ENCODE assay signal across 9 cellular contexts in genomic region chr10:79022565-79023488, GRCh38. TPM values are rescaled to one million over a fixed set of nuclear protein-coding genes. Genes with fewer than 3 reads are reported as not detected.
DNase-seq lines count a peak whose midpoint lies in the region; ATAC-seq and TF ChIP-seq lines count a peak whose summit lies in the region.
"Had no signal": no experiment of that assay in that cellular context is flagged by ENCODE, and none has a peak within 500 bp of the region (broad histone marks: within the 10 kb centered on the region; RNA-seq: fewer than 3 reads in every experiment).

No MANE protein-coding gene starts in this region.

- no peak for TF ChIP-seq CTCF in foreskin fibroblast (IDR thresholded peaks at IDR 0.05; ENCODE audit: low read depth, low read length)

- peak; percentile 64 for DNase-seq in activated effector memory CD4-positive, alpha-beta T cell treated with anti-CD3 and anti-CD28 coated beads, Interleukin-2, amount 50 U/mL, for 16 hours
- no peak for DNase-seq in activated effector memory CD4-positive, alpha-beta T cell treated with Interleukin-2 at 50 U/mL for 16 hours
- peak; percentile 91 for DNase-seq in HuH-7 (ENCODE audit: low spot score)
- DNase-seq in memory B cell (ENCODE audit: low spot score in 2 of 2): no peak
- no peak for DNase-seq in Kasumi-1 (lab: John Stamatoyannopoulos, UW)
- DNase-seq in NCI-H1105 (lab: John Stamatoyannopoulos, UW): no peak
- no peak for DNase-seq in foreskin fibroblast

- no peak overlapping the region for H3K4me3 ChIP-seq in foreskin fibroblast (ENCODE audit: low read depth in 1 of 2, low read length in 2 of 2)
- H3K4me3 ChIP-seq: mucosa of descending colon had no signal

- ATAC-seq in activated T-helper 17 cell treated with anti-CD3 and anti-CD28 coated beads, Interleukin-2, amount 50 U/mL, for 72 hours (replicated peaks): peak; percentile 61
- ATAC-seq in memory B cell (ENCODE audit: low read depth): peak; percentile 91
- ATAC-seq: mucosa of descending colon had no signal

- peak overlapping the region; percentile 67 for H3K4me3 Mint-ChIP-seq in activated T-helper 17 cell treated with anti-CD3 and anti-CD28 coated beads, Interleukin-2, amount 50 U/mL, for 72 hours
- peak overlapping the region; percentile 86 for H3K4me3 Mint-ChIP-seq in memory B cell

- no peaks in the 10 kb centered on the region for H3K27me3 Mint-ChIP-seq in activated T-helper 17 cell treated with anti-CD3 and anti-CD28 coated beads, Interleukin-2, amount 50 U/mL, for 72 hours
- peaks cover 16% of the 10 kb centered on the region for H3K27me3 Mint-ChIP-seq in memory B cell

- H3K4me1 Mint-ChIP-seq in activated T-helper 17 cell treated with anti-CD3 and anti-CD28 coated beads, Interleukin-2, amount 50 U/mL, for 72 hours: peaks cover 21% of the 10 kb centered on the region
- H3K4me1 Mint-ChIP-seq in memory B cell: peaks cover 21% of the 10 kb centered on the region

- no peak overlapping the region for H3K27ac Mint-ChIP-seq in activated T-helper 17 cell treated with anti-CD3 and anti-CD28 coated beads, Interleukin-2, amount 50 U/mL, for 72 hours
- no peak overlapping the region for H3K27ac Mint-ChIP-seq in memory B cell

- no peaks in the 10 kb centered on the region for H3K36me3 Mint-ChIP-seq in activated T-helper 17 cell treated with anti-CD3 and anti-CD28 coated beads, Interleukin-2, amount 50 U/mL, for 72 hours (ENCODE audit: low read depth)
- peaks cover 2% of the 10 kb centered on the region for H3K36me3 Mint-ChIP-seq in memory B cell

- no peaks in the 10 kb centered on the region for H3K9me3 Mint-ChIP-seq in activated T-helper 17 cell treated with anti-CD3 and anti-CD28 coated beads, Interleukin-2, amount 50 U/mL, for 72 hours
- H3K9me3 Mint-ChIP-seq in memory B cell: peaks cover 3% of the 10 kb centered on the region

RNA-seq across cellular contexts. Expression of gene ZMIZ1, which starts 45.9 kb away (rescaled TPM):
- total RNA-seq in activated T-helper 17 cell treated with anti-CD3 and anti-CD28 coated beads, Interleukin-2, amount 50 U/mL, for 72 hours: 10 to 100 TPM; 32.9 to 82.6 TPM

Comparison
In these comparisons a context has a peak if more than half of its experiments do, and no peak if none do; other contexts are left out.
1. DNase-seq: peak in activated effector memory CD4-positive, alpha-beta T cell treated with anti-CD3 and anti-CD28 coated beads, Interleukin-2, amount 50 U/mL, for 16 hours (single experiment) and HuH-7 (single experiment); none in activated effector memory CD4-positive, alpha-beta T cell treated with Interleukin-2 at 50 U/mL for 16 hours (single experiment), memory B cell (0 of 2), Kasumi-1 (0 of 2), NCI-H1105 (single experiment) and foreskin fibroblast (0 of 2).